25 cellular contexts compared by ENCODE assay signal in the genomic region with DNA sequence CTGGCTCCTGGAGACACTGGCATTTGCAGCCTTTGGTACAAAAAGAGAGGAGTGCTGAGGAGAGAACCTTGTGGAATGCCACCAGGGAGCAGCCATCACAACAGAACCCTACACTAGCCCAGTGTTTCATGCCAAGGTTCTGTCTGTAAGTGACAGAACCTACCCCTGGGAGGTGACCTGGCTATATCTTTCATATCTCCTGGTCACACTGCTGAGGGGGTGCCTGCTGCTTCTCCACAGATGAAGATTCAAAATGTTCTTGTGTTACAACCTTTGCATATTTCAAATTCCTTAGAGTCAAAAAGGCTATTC. TPM values are rescaled to one million over a fixed set of nuclear protein-coding genes. Genes with fewer than 3 reads are reported as not detected.
DNase-seq lines count a peak whose midpoint lies in the region; ATAC-seq, FAIRE-seq and TF ChIP-seq lines count a peak whose summit lies in the region.
"Had no signal": no experiment of that assay in that cellular context is flagged by ENCODE, and none has a peak within 500 bp of the region (broad histone marks: within the 10 kb centered on the region; RNA-seq: fewer than 3 reads in every experiment).

No MANE protein-coding gene starts in this region.

- H3K9me1 ChIP-seq in K562 (ENCODE audit: control insufficient read depth, insufficient read depth, low read length): no peaks in the 10 kb centered on the region

- H3K36me3 ChIP-seq in K562 (ENCODE audit: control insufficient read depth, insufficient read depth, low read length): no peaks in the 10 kb centered on the region
- H3K36me3 ChIP-seq in thyroid gland: no peaks in the 10 kb centered on the region
- no peaks in the 10 kb centered on the region for H3K36me3 ChIP-seq in neuronal stem cell (replicated peaks in 1 of 2; ENCODE audit: control insufficient read depth in 2 of 2, insufficient read depth in 2 of 2, low read length in 2 of 2)
- H3K36me3 ChIP-seq: gastroesophageal sphincter, MG63 had no signal

- no peak overlapping the region for H4K91ac ChIP-seq in neuronal stem cell (ENCODE audit: low read depth, low read length, poor library complexity)

- no peaks in the 10 kb centered on the region for H3K79me2 ChIP-seq in K562 (ENCODE audit: control insufficient read depth, insufficient read depth, low read length)

- no peak overlapping the region for H2AK5ac ChIP-seq in neuronal stem cell (ENCODE audit: low read depth, low read length)

- H3K23ac ChIP-seq in neuronal stem cell (ENCODE audit: low read depth, low read length, poor library complexity): no peak overlapping the region

- H3K9me3 ChIP-seq in K562 (replicated peaks; ENCODE audit: control insufficient read depth, insufficient read depth, low read depth, low read length) (no peaks in the 10 kb centered on the region), thyroid gland (no peaks in the 10 kb centered on the region), neuronal stem cell (replicated peaks in 1 of 2; ENCODE audit: control insufficient read depth in 2 of 2, insufficient read depth in 1 of 2, low read depth in 1 of 2, low read length in 2 of 2) (no peaks in the 10 kb centered on the region)
- H3K9me3 ChIP-seq: gastroesophageal sphincter, MG63 had no signal

- TF ChIP-seq POLR2A in K562 (conservative IDR thresholded peaks at IDR 0.05): no peak
- TF ChIP-seq POLR2A in thyroid gland (IDR thresholded peaks at IDR 0.05): no peak

- H3K4ac ChIP-seq in neuronal stem cell (ENCODE audit: low read length): no peak overlapping the region

- H2BK12ac ChIP-seq in neuronal stem cell (ENCODE audit: low read length): no peak overlapping the region

- no peaks in the 10 kb centered on the region for H3K36me3 Mint-ChIP-seq in HFFc6 (ENCODE audit: low read depth)
- H3K36me3 Mint-ChIP-seq: natural killer cell; stimulated activated effector memory CD8-positive, alpha-beta T cell treated with anti-CD3 and anti-CD28 coated beads, Interleukin-12 subunit alpha, Interleukin-12 subunit beta, amount 100 ng/mL, for 72 hours had no signal

- BruUV-seq in K562 (replicated peaks; lab: Mats Ljungman, UMichigan): no TSS peak

- DNase-seq in HFFc6: no peak
- peak in 1 of 4 experiments; percentile 39 for DNase-seq in K562 (ENCODE audit: extremely low read depth in 1 of 4, low spot score in 3 of 4)
- DNase-seq in mesenteric fat pad (ENCODE audit: low spot score): peak; percentile 12
- DNase-seq in thyroid gland: peak; percentile 14 to 41
- no peak for DNase-seq in nucleus accumbens (lab: John Stamatoyannopoulos, UW)
- no peak for DNase-seq in stimulated activated naive CD4-positive, alpha-beta T cell treated with Interleukin-2 at 50 U/mL for 16 hours (lab: John Stamatoyannopoulos, UW)
- no peak for DNase-seq in neuronal stem cell (ENCODE audit: low spot score)
- DNase-seq: activated CD4-positive, alpha-beta memory T cell treated with anti-CD3 and anti-CD28 coated beads, Interleukin-2, amount 10 ng/mL, durations not matched to agents 7 days and 5 days; activated gamma-delta T cell treated with Interleukin-2 at 50 U/mL for 16 hours; DMS79; effector memory CD8-positive, alpha-beta T cell; kidney; natural killer cell; NCI-H1417; NCI-H2081 treated with DMSO at 0.1 percent for 48 hours; NCI-H524 treated with DMSO at 0.1 percent for 48 hours; stimulated activated CD4-positive, alpha-beta T cell treated with anti-CD3 and anti-CD28 coated beads, Interleukin-1b, Interleukin-23, amount 100 ng/mL, for 48 hours had no signal

- no peak overlapping the region for H3K4me3 Mint-ChIP-seq in HFFc6
- H3K4me3 Mint-ChIP-seq: activated CD4-positive, alpha-beta memory T cell treated with anti-CD3 and anti-CD28 coated beads, Interleukin-2, amount 10 ng/mL, durations not matched to agents 7 days and 5 days; effector memory CD8-positive, alpha-beta T cell; natural killer cell; stimulated activated effector memory CD8-positive, alpha-beta T cell treated with anti-CD3 and anti-CD28 coated beads, Interleukin-12 subunit alpha, Interleukin-12 subunit beta, amount 100 ng/mL, for 72 hours had no signal

- H3K4me1 ChIP-seq in K562 (replicated peaks in 1 of 2; ENCODE audit: control insufficient read depth in 2 of 2, insufficient read depth in 2 of 2, low read length in 2 of 2) (peaks cover 0 to 18% of the 10 kb centered on the region in 2 experiments; a peak in 3 of 5 replicates), thyroid gland (peaks cover 12 to 15% of the 10 kb centered on the region in 2 donors), neuronal stem cell (ENCODE audit: control insufficient read depth in 2 of 2, insufficient read depth in 1 of 2, low read depth in 1 of 2, low read length in 2 of 2) (peaks cover 0 to 5% of the 10 kb centered on the region in 2 donors)
- H3K4me1 ChIP-seq: gastroesophageal sphincter had no signal

- H3K4me2 ChIP-seq in K562 (ENCODE audit: insufficient read depth, low read length): peak overlapping the region; percentile 70
- H3K4me2 ChIP-seq in neuronal stem cell (ENCODE audit: insufficient read depth, low read length, poor library complexity, severe bottlenecking): no peak overlapping the region

- H2BK5ac ChIP-seq in neuronal stem cell (ENCODE audit: low read length): no peak overlapping the region

- H3K27me3 ChIP-seq in K562 (ENCODE audit: control insufficient read depth in 2 of 2, insufficient read depth in 2 of 2, low read length in 2 of 2) (no peaks in the 10 kb centered on the region), thyroid gland (no peaks in the 10 kb centered on the region), neuronal stem cell (ENCODE audit: control insufficient read depth in 3 of 3, insufficient read depth in 3 of 3, low read depth in 1 of 3, low read length in 3 of 3) (peaks cover 0 to 7% (median 0%) of the 10 kb centered on the region in 3 experiments)
- H3K27me3 ChIP-seq: MG63 had no signal

- no peak overlapping the region for H3K14ac ChIP-seq in neuronal stem cell (ENCODE audit: low read length)

- peak; percentile 23 for FAIRE-seq in K562 (lab: Jason Lieb, UNC)
- FAIRE-seq: GM12878, kidney had no signal

- H2AFZ ChIP-seq in K562 (ENCODE audit: low read depth, low read length): peak overlapping the region; percentile 99
- no peak overlapping the region for H2AFZ ChIP-seq in neuronal stem cell (ENCODE audit: low read length)

- H3K27ac Mint-ChIP-seq in HFFc6: peak overlapping the region; percentile 27
- H3K27ac Mint-ChIP-seq: activated CD4-positive, alpha-beta memory T cell treated with anti-CD3 and anti-CD28 coated beads, Interleukin-2, amount 10 ng/mL, durations not matched to agents 7 days and 5 days; effector memory CD8-positive, alpha-beta T cell; natural killer cell; stimulated activated effector memory CD8-positive, alpha-beta T cell treated with anti-CD3 and anti-CD28 coated beads, Interleukin-12 subunit alpha, Interleukin-12 subunit beta, amount 100 ng/mL, for 72 hours had no signal

- H3K4me1 Mint-ChIP-seq in HFFc6 (ENCODE audit: low read depth): peaks cover 24% of the 10 kb centered on the region
- H3K4me1 Mint-ChIP-seq: activated CD4-positive, alpha-beta memory T cell treated with anti-CD3 and anti-CD28 coated beads, Interleukin-2, amount 10 ng/mL, durations not matched to agents 7 days and 5 days; natural killer cell; stimulated activated effector memory CD8-positive, alpha-beta T cell treated with anti-CD3 and anti-CD28 coated beads, Interleukin-12 subunit alpha, Interleukin-12 subunit beta, amount 100 ng/mL, for 72 hours had no signal

- POLR2A ChIA-PET in K562 (lab: Yijun Ruan, JAX): interaction anchor here (1.4 to 1.5 kb wide), 2 partner anchors 13 to 114 kb away, joined by 8 to 10 read pairs; partner anchors contain the start of gene EIF4B

- H3K9ac ChIP-seq in K562 (ENCODE audit: insufficient read depth in 1 of 2, low read depth in 2 of 2, low read length in 2 of 2) (peak overlapping the region; percentile 23 to 66; a peak in 3 of 4 replicates), neuronal stem cell (ENCODE audit: low read depth, low read length, poor library complexity) (no peak overlapping the region)

- H3K27ac ChIP-seq in K562 (ENCODE audit: extremely low read depth, low read depth, low read length): peak overlapping the region; percentile 87
- peak overlapping the region; percentile 41 to 63 (median 52) for H3K27ac ChIP-seq in thyroid gland
- H3K27ac ChIP-seq in neuronal stem cell (replicated peaks; ENCODE audit: low read length): no peak overlapping the region
- H3K27ac ChIP-seq: gastroesophageal sphincter had no signal

- peaks cover 3% of the 10 kb centered on the region for H3K27me3 Mint-ChIP-seq in HFFc6 (ENCODE audit: insufficient read depth)
- H3K27me3 Mint-ChIP-seq: effector memory CD8-positive, alpha-beta T cell had no signal

- in situ Hi-C loops in K562 (cut with MboI): no loop called here

- no peak for TF ChIP-seq RAD21 in K562 (CRISPR knock-in tag; conservative IDR thresholded peaks at IDR 0.05 in 1 of 2, IDR thresholded peaks at IDR 0.05 in 1 of 2)

- intact Hi-C loops in K562 (cut with micrococcal nuclease) (no loop called here), thyroid gland (cut with DNase I) (no loop called here)

- no peaks in the 10 kb centered on the region for H4K20me1 ChIP-seq in K562 (replicated peaks; ENCODE audit: control insufficient read depth, insufficient read depth, low read length)

- ATAC-seq in K562 (peak; percentile 58), HG03378 (IDR thresholded peaks at IDR 0.05; ENCODE audit: unreplicated experiment) (no peak)
- ATAC-seq: activated CD4-positive, CD25-positive, alpha-beta regulatory T cell treated with anti-CD3 and anti-CD28 coated beads, Interleukin-2, amount 50 U/mL, for 24 hours; effector memory CD8-positive, alpha-beta T cell; gastroesophageal sphincter; GM12878; natural killer cell; Right ventricle myocardium inferior; stimulated activated effector memory CD8-positive, alpha-beta T cell treated with anti-CD3 and anti-CD28 coated beads, Interleukin-12 subunit alpha, Interleukin-12 subunit beta, amount 100 ng/mL, for 72 hours had no signal

- H2BK120ac ChIP-seq in neuronal stem cell (ENCODE audit: low read depth, low read length): no peak overlapping the region

- no peak for TF ChIP-seq EP300 in K562 (IDR thresholded peaks at IDR 0.05; ENCODE audit: low read length)

- H3K79me1 ChIP-seq in neuronal stem cell (ENCODE audit: low read depth, low read length): no peaks in the 10 kb centered on the region

- H4K8ac ChIP-seq in neuronal stem cell (ENCODE audit: low read depth, low read length): no peak overlapping the region

- no peak overlapping the region for H3K4me3 ChIP-seq in K562
- no peak overlapping the region for H3K4me3 ChIP-seq in thyroid gland (replicated peaks in 1 of 3)
- H3K4me3 ChIP-seq in neuronal stem cell (ENCODE audit: low read length in 2 of 2): no peak overlapping the region
- H3K4me3 ChIP-seq: gastroesophageal sphincter, GM12878, lung, MG63 had no signal

- CTCF ChIA-PET in K562 (lab: Yijun Ruan, JAX; ENCODE audit: low intra/inter-chr PET ratio): no interaction called here

- H2BK15ac ChIP-seq in neuronal stem cell (ENCODE audit: low read length): no peak overlapping the region

- H3K9me3 Mint-ChIP-seq in HFFc6: no peaks in the 10 kb centered on the region
- H3K9me3 Mint-ChIP-seq: activated CD4-positive, alpha-beta memory T cell treated with anti-CD3 and anti-CD28 coated beads, Interleukin-2, amount 10 ng/mL, durations not matched to agents 7 days and 5 days; effector memory CD8-positive, alpha-beta T cell; natural killer cell; stimulated activated effector memory CD8-positive, alpha-beta T cell treated with anti-CD3 and anti-CD28 coated beads, Interleukin-12 subunit alpha, Interleukin-12 subunit beta, amount 100 ng/mL, for 72 hours had no signal

- no peak overlapping the region for H3K18ac ChIP-seq in neuronal stem cell (ENCODE audit: low read length)

- TF ChIP-seq CTCF in HFFc6 (IDR thresholded peaks at IDR 0.05) (no peak), K562 (IDR thresholded peaks at IDR 0.05 in 2 of 3, conservative IDR thresholded peaks at IDR 0.05 in 1 of 3; ENCODE audit: insufficient read depth in 2 of 3, low read depth in 1 of 3, low read length in 3 of 3) (no peak), thyroid gland (IDR thresholded peaks at IDR 0.05) (no peak)

RNA-seq across cellular contexts. Expression of gene EIF4B, which starts 12.7 kb away (rescaled TPM):
- 100 to 1,000 TPM; 376 to 437 (median 392) TPM for total RNA-seq in HFFc6 (2021; fragmentation: NEBNext Ultra II Directional; extraction: Animal tissue kit (Norgen Biotek cat#: 25700))
- 260 and 374 TPM in 2 replicates for total RNA-seq in K562 (2011; cell fraction: chromatin; rRNA removed; ENCODE audit: low replicate concordance)
- 137 and 149 TPM in 2 replicates for total RNA-seq in K562 (2011; cell fraction: nucleolus; rRNA removed)
- total RNA-seq in K562 (2011; cell fraction: nucleoplasm; rRNA removed): 211 and 264 TPM in 2 replicates
- total RNA-seq in K562 (2014; rRNA removed): 617 and 636 TPM in 2 replicates
- total RNA-seq in K562 (2014; rRNA removed; fragmentation: Illumina TruSeq; extraction: Trizol): 669 and 710 TPM in 2 replicates
- 624 and 636 TPM in 2 replicates for total RNA-seq in K562 (2015; rRNA removed; fragmentation: Illumina TruSeq; extraction: Trizol)
- total RNA-seq in K562 (2021): 535 and 617 TPM in 2 replicates
- 489 and 497 TPM in 2 replicates for polyA plus RNA-seq in K562 (2011; rRNA removed)
- polyA plus RNA-seq in K562 (2011; cell fraction: cytosol; rRNA removed): 278 and 542 TPM in 2 replicates
- 180 and 236 TPM in 2 replicates for polyA plus RNA-seq in K562 (2011; cell fraction: nucleus; rRNA removed)
- polyA plus RNA-seq in K562 (2012): 383 and 523 TPM in 2 replicates
- polyA plus RNA-seq in K562 (2014; fragmentation: Illumina TruSeq; extraction: Trizol): 552 and 578 TPM in 2 replicates
- 100 to 1,000 TPM; 138 to 150 TPM for polyA plus RNA-seq in K562 (2014; fragmentation: Nextera tagmentation; extraction: Ambion mirVana)
- 312 and 317 TPM in 2 replicates for polyA plus RNA-seq in K562 (2014; rRNA removed)
- 1,377 and 1,493 TPM in 2 replicates for polyA minus RNA-seq in K562 (2011; rRNA and poly(A)+ RNA removed)
- 466 and 538 TPM in 2 replicates for polyA minus RNA-seq in K562 (2011; cell fraction: cytosol; rRNA and poly(A)+ RNA removed)
- polyA minus RNA-seq in K562 (2011; cell fraction: nucleus; rRNA and poly(A)+ RNA removed): 102 and 253 TPM in 2 replicates
- 393 TPM for total RNA-seq in mesenteric fat pad
- total RNA-seq in thyroid gland: 100 to 1,000 TPM; 428 to 704 (median 567) TPM
- 468 TPM for polyA plus RNA-seq in neuronal stem cell (2013, experiment 1 of 2)
- 496 TPM for polyA plus RNA-seq in neuronal stem cell (2013, experiment 2 of 2)

RNA-seq across cellular contexts. Expression of gene KRT18, which starts 44.6 kb away (rescaled TPM):
- 100 to 1,000 TPM; 556 to 745 (median 582) TPM for total RNA-seq in HFFc6 (2021; fragmentation: NEBNext Ultra II Directional; extraction: Animal tissue kit (Norgen Biotek cat#: 25700))
- total RNA-seq in K562 (2011; cell fraction: chromatin; rRNA removed; ENCODE audit: low replicate concordance): 104 and 217 TPM in 2 replicates
- total RNA-seq in K562 (2011; cell fraction: nucleolus; rRNA removed): 123 and 155 TPM in 2 replicates
- 141 and 184 TPM in 2 replicates for total RNA-seq in K562 (2011; cell fraction: nucleoplasm; rRNA removed)
- 486 and 561 TPM in 2 replicates for total RNA-seq in K562 (2014; rRNA removed)
- total RNA-seq in K562 (2014; rRNA removed; fragmentation: Illumina TruSeq; extraction: Trizol): 206 and 246 TPM in 2 replicates
- 279 and 281 TPM in 2 replicates for total RNA-seq in K562 (2015; rRNA removed; fragmentation: Illumina TruSeq; extraction: Trizol)
- 332 and 346 TPM in 2 replicates for total RNA-seq in K562 (2021)
- 349 and 358 TPM in 2 replicates for polyA plus RNA-seq in K562 (2011; rRNA removed)
- polyA plus RNA-seq in K562 (2011; cell fraction: cytosol; rRNA removed): 448 and 603 TPM in 2 replicates
- polyA plus RNA-seq in K562 (2011; cell fraction: nucleus; rRNA removed): 384 and 542 TPM in 2 replicates
- polyA plus RNA-seq in K562 (2012): 369 and 519 TPM in 2 replicates
- polyA plus RNA-seq in K562 (2014; fragmentation: Illumina TruSeq; extraction: Trizol): 323 and 346 TPM in 2 replicates
- 10 to 100 TPM; 26.3 to 34.2 TPM for polyA plus RNA-seq in K562 (2014; fragmentation: Nextera tagmentation; extraction: Ambion mirVana)
- polyA plus RNA-seq in K562 (2014; rRNA removed): 231 and 235 TPM in 2 replicates
- 306 and 320 TPM in 2 replicates for polyA minus RNA-seq in K562 (2011; rRNA and poly(A)+ RNA removed)
- 439 and 476 TPM in 2 replicates for polyA minus RNA-seq in K562 (2011; cell fraction: cytosol; rRNA and poly(A)+ RNA removed)
- polyA minus RNA-seq in K562 (2011; cell fraction: nucleus; rRNA and poly(A)+ RNA removed): 86.2 and 137 TPM in 2 replicates
- total RNA-seq in mesenteric fat pad: 4.6 TPM
- 100 to 1,000 TPM; 389 to 648 (median 540) TPM for total RNA-seq in thyroid gland
- polyA plus RNA-seq in neuronal stem cell (2013, experiment 1 of 2): 80.9 TPM
- polyA plus RNA-seq in neuronal stem cell (2013, experiment 2 of 2): 82.5 TPM

RNA-seq across cellular contexts. Expression of gene TNS2, which starts 56.4 kb away (rescaled TPM):
- total RNA-seq in HFFc6 (2021; fragmentation: NEBNext Ultra II Directional; extraction: Animal tissue kit (Norgen Biotek cat#: 25700)): 10 to 100 TPM; 44.3 to 69.2 (median 58.9) TPM
- 7.1 and 23.0 TPM in 2 replicates for total RNA-seq in K562 (2011; cell fraction: chromatin; rRNA removed; ENCODE audit: low replicate concordance)
- 8.0 and 14.7 TPM in 2 replicates for total RNA-seq in K562 (2011; cell fraction: nucleolus; rRNA removed)
- 8.0 and 11.1 TPM in 2 replicates for total RNA-seq in K562 (2011; cell fraction: nucleoplasm; rRNA removed)
- total RNA-seq in K562 (2014; rRNA removed) (1.2 and 1.3 TPM in 2 replicates), K562 (2014; rRNA removed; fragmentation: Illumina TruSeq; extraction: Trizol) (0.41 and 0.73 TPM in 2 replicates), K562 (2015; rRNA removed; fragmentation: Illumina TruSeq; extraction: Trizol) (0.65 and 0.79 TPM in 2 replicates), K562 (2021) (2.8 and 3.1 TPM in 2 replicates), mesenteric fat pad (210 TPM), thyroid gland (100 to 1,000 TPM in 3 of 4 donors, 10 to 100 TPM in 1; 86.7 to 179 (median 114) TPM)
- polyA plus RNA-seq in K562 (2011; rRNA removed) (1.3 and 1.7 TPM in 2 replicates), K562 (2014; fragmentation: Illumina TruSeq; extraction: Trizol) (1.4 and 1.6 TPM in 2 replicates), K562 (2014; fragmentation: Nextera tagmentation; extraction: Ambion mirVana) (under 1 TPM in 1 of 2 experiments, not detected in 1; 0.28 TPM), K562 (2014; rRNA removed) (1.0 and 2.8 TPM in 2 replicates)
- polyA plus RNA-seq in K562 (2011; cell fraction: cytosol; rRNA removed): 0.91 and 1.3 TPM in 2 replicates
- 7.6 and 16.8 TPM in 2 replicates for polyA plus RNA-seq in K562 (2011; cell fraction: nucleus; rRNA removed)
- polyA plus RNA-seq in K562 (2012): 1.5 and 2.8 TPM in 2 replicates
- polyA minus RNA-seq in K562 (2011; rRNA and poly(A)+ RNA removed): 2.3 and 2.9 TPM in 2 replicates
- polyA minus RNA-seq in K562 (2011; cell fraction: cytosol; rRNA and poly(A)+ RNA removed): 4.6 and 4.9 TPM in 2 replicates
- 9.4 and 13.6 TPM in 2 replicates for polyA minus RNA-seq in K562 (2011; cell fraction: nucleus; rRNA and poly(A)+ RNA removed)
- polyA plus RNA-seq in neuronal stem cell (2013, experiment 1 of 2): 1.6 TPM
- 0.83 TPM for polyA plus RNA-seq in neuronal stem cell (2013, experiment 2 of 2)

Comparison
In these comparisons a context has a peak if more than half of its experiments do, and no peak if none do; other contexts are left out.
1. DNase-seq: peak in mesenteric fat pad (single experiment) and thyroid gland (2 of 2); none in HFFc6 (single experiment), nucleus accumbens (0 of 56), stimulated activated naive CD4-positive, alpha-beta T cell treated with Interleukin-2 at 50 U/mL for 16 hours (single experiment) and neuronal stem cell (single experiment).
2. RNA of gene KRT18, which starts 44.6 kb away (total RNA-seq): 389 to 648 TPM in thyroid gland, 556 to 745 TPM in HFFc6 and 104 to 561 TPM in K562; 4.6 TPM in mesenteric fat pad (single experiment); every median in the first group is over 10 times any median in the second.